1 cellular context compared by ENCODE assay signal in the genomic region with DNA sequence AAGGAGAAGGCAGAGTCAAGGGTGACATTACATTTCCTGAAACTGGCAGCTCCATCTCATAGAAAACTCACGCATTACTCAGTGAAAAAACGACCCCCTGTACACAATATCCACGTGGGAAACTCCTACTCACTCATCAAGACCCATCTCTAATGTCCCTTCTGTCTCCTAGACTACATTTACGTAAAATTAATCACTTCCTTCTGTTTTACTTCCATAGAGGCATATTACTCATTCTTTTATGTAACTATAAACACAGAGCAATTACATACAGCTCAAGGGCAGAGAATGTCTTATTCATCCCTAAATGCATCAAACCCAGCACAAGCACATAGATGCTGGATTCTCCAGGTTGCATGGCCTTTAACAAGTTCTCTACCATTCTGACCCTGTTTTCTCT.
A peak's percentile ranks its signal among the peaks of the same experiment; 100 is the strongest.
TF ChIP-seq lines count a peak whose summit lies in the region.

No MANE protein-coding gene starts in this region.

TF ChIP-seq in SK-N-SH, 30 proteins besides CTCF, POLR2A, EP300 and RAD21 (continued from another document):
- TF ChIP-seq, protein P1, sequence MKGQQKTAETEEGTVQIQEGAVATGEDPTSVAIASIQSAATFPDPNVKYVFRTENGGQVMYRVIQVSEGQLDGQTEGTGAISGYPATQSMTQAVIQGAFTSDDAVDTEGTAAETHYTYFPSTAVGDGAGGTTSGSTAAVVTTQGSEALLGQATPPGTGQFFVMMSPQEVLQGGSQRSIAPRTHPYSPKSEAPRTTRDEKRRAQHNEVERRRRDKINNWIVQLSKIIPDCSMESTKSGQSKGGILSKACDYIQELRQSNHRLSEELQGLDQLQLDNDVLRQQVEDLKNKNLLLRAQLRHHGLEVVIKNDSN (IDR thresholded peaks at IDR 0.05; ENCODE audit: borderline replicate concordance, low read depth), result no peak
- TF ChIP-seq TCF12 (IDR thresholded peaks at IDR 0.05), result peak; percentile 89
- TF ChIP-seq FOSL2 (IDR thresholded peaks at IDR 0.05; ENCODE audit: borderline replicate concordance, low read depth), result peak; percentile 77; the same call in 1 of the 2 replicates
- peak; percentile 34; the same call in 1 of the 2 replicates for TF ChIP-seq NFIC (IDR thresholded peaks at IDR 0.05; ENCODE audit: borderline replicate concordance)
- TF ChIP-seq SIN3A (IDR thresholded peaks at IDR 0.05; ENCODE audit: borderline replicate concordance, low read depth, low read length), result no peak
- no peak for TF ChIP-seq MXI1 (IDR thresholded peaks at IDR 0.05; ENCODE audit: low read depth, low read length)
- no peak for TF ChIP-seq RFX5 (IDR thresholded peaks at IDR 0.05; ENCODE audit: low read length)
- no peak for TF ChIP-seq RXRA (IDR thresholded peaks at IDR 0.05; ENCODE audit: borderline replicate concordance, low read depth)
- TF ChIP-seq RCOR1 (IDR thresholded peaks at IDR 0.05; ENCODE audit: low read length), result no peak
- no peak for TF ChIP-seq FOXJ3 (CRISPR knock-in tag; IDR thresholded peaks at IDR 0.05)
- TF ChIP-seq GATA2 (CRISPR knock-in tag; IDR thresholded peaks at IDR 0.05), result no peak
- TF ChIP-seq, protein P2, sequence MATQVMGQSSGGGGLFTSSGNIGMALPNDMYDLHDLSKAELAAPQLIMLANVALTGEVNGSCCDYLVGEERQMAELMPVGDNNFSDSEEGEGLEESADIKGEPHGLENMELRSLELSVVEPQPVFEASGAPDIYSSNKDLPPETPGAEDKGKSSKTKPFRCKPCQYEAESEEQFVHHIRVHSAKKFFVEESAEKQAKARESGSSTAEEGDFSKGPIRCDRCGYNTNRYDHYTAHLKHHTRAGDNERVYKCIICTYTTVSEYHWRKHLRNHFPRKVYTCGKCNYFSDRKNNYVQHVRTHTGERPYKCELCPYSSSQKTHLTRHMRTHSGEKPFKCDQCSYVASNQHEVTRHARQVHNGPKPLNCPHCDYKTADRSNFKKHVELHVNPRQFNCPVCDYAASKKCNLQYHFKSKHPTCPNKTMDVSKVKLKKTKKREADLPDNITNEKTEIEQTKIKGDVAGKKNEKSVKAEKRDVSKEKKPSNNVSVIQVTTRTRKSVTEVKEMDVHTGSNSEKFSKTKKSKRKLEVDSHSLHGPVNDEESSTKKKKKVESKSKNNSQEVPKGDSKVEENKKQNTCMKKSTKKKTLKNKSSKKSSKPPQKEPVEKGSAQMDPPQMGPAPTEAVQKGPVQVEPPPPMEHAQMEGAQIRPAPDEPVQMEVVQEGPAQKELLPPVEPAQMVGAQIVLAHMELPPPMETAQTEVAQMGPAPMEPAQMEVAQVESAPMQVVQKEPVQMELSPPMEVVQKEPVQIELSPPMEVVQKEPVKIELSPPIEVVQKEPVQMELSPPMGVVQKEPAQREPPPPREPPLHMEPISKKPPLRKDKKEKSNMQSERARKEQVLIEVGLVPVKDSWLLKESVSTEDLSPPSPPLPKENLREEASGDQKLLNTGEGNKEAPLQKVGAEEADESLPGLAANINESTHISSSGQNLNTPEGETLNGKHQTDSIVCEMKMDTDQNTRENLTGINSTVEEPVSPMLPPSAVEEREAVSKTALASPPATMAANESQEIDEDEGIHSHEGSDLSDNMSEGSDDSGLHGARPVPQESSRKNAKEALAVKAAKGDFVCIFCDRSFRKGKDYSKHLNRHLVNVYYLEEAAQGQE (IDR thresholded peaks at IDR 0.05; ENCODE audit: low read depth, low read length), result no peak
- peak; percentile 54 for TF ChIP-seq JUND (IDR thresholded peaks at IDR 0.05)
- TF ChIP-seq NRF1 (IDR thresholded peaks at IDR 0.05; ENCODE audit: low read depth, low read length), result no peak
- TF ChIP-seq, protein P3, sequence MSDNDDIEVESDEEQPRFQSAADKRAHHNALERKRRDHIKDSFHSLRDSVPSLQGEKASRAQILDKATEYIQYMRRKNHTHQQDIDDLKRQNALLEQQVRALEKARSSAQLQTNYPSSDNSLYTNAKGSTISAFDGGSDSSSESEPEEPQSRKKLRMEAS (IDR thresholded peaks at IDR 0.05; ENCODE audit: low read depth), result peak; percentile 46; the same call in 1 of the 2 replicates
- TF ChIP-seq, protein P4, sequence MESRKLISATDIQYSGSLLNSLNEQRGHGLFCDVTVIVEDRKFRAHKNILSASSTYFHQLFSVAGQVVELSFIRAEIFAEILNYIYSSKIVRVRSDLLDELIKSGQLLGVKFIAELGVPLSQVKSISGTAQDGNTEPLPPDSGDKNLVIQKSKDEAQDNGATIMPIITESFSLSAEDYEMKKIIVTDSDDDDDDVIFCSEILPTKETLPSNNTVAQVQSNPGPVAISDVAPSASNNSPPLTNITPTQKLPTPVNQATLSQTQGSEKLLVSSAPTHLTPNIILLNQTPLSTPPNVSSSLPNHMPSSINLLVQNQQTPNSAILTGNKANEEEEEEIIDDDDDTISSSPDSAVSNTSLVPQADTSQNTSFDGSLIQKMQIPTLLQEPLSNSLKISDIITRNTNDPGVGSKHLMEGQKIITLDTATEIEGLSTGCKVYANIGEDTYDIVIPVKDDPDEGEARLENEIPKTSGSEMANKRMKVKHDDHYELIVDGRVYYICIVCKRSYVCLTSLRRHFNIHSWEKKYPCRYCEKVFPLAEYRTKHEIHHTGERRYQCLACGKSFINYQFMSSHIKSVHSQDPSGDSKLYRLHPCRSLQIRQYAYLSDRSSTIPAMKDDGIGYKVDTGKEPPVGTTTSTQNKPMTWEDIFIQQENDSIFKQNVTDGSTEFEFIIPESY (IDR thresholded peaks at IDR 0.05; ENCODE audit: borderline replicate concordance, low read depth), result no peak
- TF ChIP-seq CHD2 (IDR thresholded peaks at IDR 0.05; ENCODE audit: low read length, partially characterized antibody), result no peak
- no peak for TF ChIP-seq YY1 (IDR thresholded peaks at IDR 0.05; ENCODE audit: low read depth)
- 0 out of 2 replicates have a peak, but pooled peaks have one; percentile 11 for TF ChIP-seq TEAD4 (IDR thresholded peaks at IDR 0.05; ENCODE audit: borderline replicate concordance, insufficient read depth)
- no peak for TF ChIP-seq SMC3 (IDR thresholded peaks at IDR 0.05; ENCODE audit: low read depth, low read length)
- peak; percentile 25; the same call in 1 of the 2 replicates for TF ChIP-seq POLR2AphosphoS5 (IDR thresholded peaks at IDR 0.05; ENCODE audit: low read depth, low read length)
TF ChIP-seq in SK-N-SH: peak in this region for 8.
